Comparison of ENCODE assay signal across 8 cellular contexts in the genomic region with DNA sequence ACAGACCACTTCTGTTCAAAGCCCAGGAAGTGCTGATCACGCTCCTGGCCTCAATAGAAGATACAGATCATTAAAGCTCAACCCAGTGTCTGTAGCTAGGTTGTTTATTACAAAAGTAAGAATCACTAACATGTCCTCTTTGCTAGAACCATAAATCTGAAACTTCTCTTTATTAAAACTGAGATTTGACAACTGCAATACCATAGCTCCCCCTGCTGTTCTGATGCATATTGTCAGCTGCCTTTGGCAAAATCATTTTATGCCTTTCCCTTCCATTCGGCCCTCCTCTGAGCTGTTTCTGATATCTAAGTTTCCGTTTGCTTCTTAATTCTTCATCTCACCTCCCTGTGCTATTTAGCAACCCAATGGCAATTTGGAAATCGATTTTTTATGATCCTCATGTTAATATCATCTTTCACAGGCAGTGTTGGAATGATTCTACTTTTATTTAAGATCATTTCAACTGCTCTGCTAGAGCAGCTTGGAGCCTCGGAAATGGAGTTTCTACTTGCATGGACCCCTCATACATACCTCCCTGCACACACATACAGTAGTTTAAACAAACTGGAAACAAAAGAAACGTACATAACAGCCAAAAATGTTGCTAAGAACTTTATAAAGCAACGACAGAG.
DNase-seq lines count a peak whose midpoint lies in the region; ATAC-seq, FAIRE-seq and TF ChIP-seq lines count a peak whose summit lies in the region.

No MANE protein-coding gene starts in this region.

- WGBS in A549 (ENCODE audit: missing lambda C conversion rate): 0% methylated on average over 7 of the region's 7 CpGs

- TF ChIP-seq EP300 in A549 (IDR thresholded peaks at IDR 0.05): no peak

- no peaks in the 10 kb centered on the region for H3K9me3 ChIP-seq in A549
- no peaks in the 10 kb centered on the region for H3K9me3 ChIP-seq in gastrocnemius medialis

- CTCF ChIA-PET in A549 (lab: Yijun Ruan, JAX): interaction anchor here (0.6 to 3.7 kb wide), 22 partner anchors 10 to 940 kb away, joined by 3 to 31 read pairs (median 4); no protein-coding TSS in a partner anchor

- peak; percentile 59 to 69; a peak in 3 of 6 replicates for ATAC-seq in A549
- ATAC-seq in gastrocnemius medialis: no peak

- intact Hi-C loops in head of caudate nucleus (cut with DNase I) (loop anchor here (10.0 kb wide), 2 partner anchors 489 to 939 kb away; no protein-coding TSS in a partner anchor), gastrocnemius medialis (cut with DNase I; ENCODE audit: low total_unique reads) (no loop called here)

- H3K4me1 ChIP-seq in A549 (no peaks in the 10 kb centered on the region), gastrocnemius medialis (peaks cover 0 to 5% of the 10 kb centered on the region in 2 donors)

- H3K27me3 Mint-ChIP-seq in HFFc6 (ENCODE audit: insufficient read depth): no peaks in the 10 kb centered on the region; the same call in 1 of the 2 replicates

- no peak overlapping the region for H3K27ac Mint-ChIP-seq in HFFc6

- H3K4me3 ChIP-seq in A549 (no peak overlapping the region), WI38 (ENCODE audit: low read depth, low read length) (no peak overlapping the region), gastrocnemius medialis (no peak overlapping the region)

- H3K4me1 Mint-ChIP-seq in HFFc6 (ENCODE audit: low read depth): peaks cover 10% of the 10 kb centered on the region; the same call in 1 of the 2 replicates

- no peak for TF ChIP-seq POLR2A in A549 (IDR thresholded peaks at IDR 0.05; ENCODE audit: low read length)
- no peak for TF ChIP-seq POLR2A in gastrocnemius medialis (IDR thresholded peaks at IDR 0.05)

- in situ Hi-C loops in gastrocnemius medialis (cut with MboI; ENCODE audit: low sequenced_read_pairs in 4 of 4): loop anchor here (10.0 to 25.0 kb wide), 4 partner anchors 479 to 942 kb away; no protein-coding TSS in a partner anchor

- DNase-seq in A549 (ENCODE audit: low read depth in 1 of 2, low spot score in 1 of 2) (peak; percentile 8 to 57), GM03348 (ENCODE audit: low spot score) (peak; percentile 55), HFFc6 (peak; percentile 32), NCI-H1417 treated with DMSO at 0.1 percent for 48 hours (lab: John Stamatoyannopoulos, UW) (peak; percentile 38), head of caudate nucleus (peak in 33 of 42 donors; percentile 5 to 82 (median 59)), gastrocnemius medialis (no peak), DMS79 (lab: John Stamatoyannopoulos, UW) (no peak)

- no peak overlapping the region for H3K4me2 ChIP-seq in A549

- FAIRE-seq in A549 (lab: Jason Lieb, UNC): peak; percentile 13

- H3K4me3 Mint-ChIP-seq in HFFc6: peak overlapping the region; percentile 77

- TF ChIP-seq CTCF in A549 (IDR thresholded peaks at IDR 0.05) (peak; percentile 79), HFFc6 (IDR thresholded peaks at IDR 0.05) (peak; percentile 92), WI38 (IDR thresholded peaks at IDR 0.05; ENCODE audit: low read depth, low read length) (peak; percentile 60), gastrocnemius medialis (IDR thresholded peaks at IDR 0.05 in 4 of 5, conservative IDR thresholded peaks at IDR 0.05 in 1 of 5) (peak; percentile 25 to 51 (median 46))

- no peaks in the 10 kb centered on the region for H3K27me3 ChIP-seq in gastrocnemius medialis

- H3K36me3 Mint-ChIP-seq in HFFc6 (ENCODE audit: low read depth): no peaks in the 10 kb centered on the region

- no peak overlapping the region for H3K27ac ChIP-seq in A549
- H3K27ac ChIP-seq in gastrocnemius medialis: no peak overlapping the region

- no peaks in the 10 kb centered on the region for H3K36me3 ChIP-seq in gastrocnemius medialis

- no peaks in the 10 kb centered on the region for H3K9me3 Mint-ChIP-seq in HFFc6

- POLR2A ChIA-PET in A549 (lab: Yijun Ruan, JAX): no interaction called here

- peak; percentile 79 to 89 for TF ChIP-seq RAD21 in A549 (conservative IDR thresholded peaks at IDR 0.05 in 1 of 2, IDR thresholded peaks at IDR 0.05 in 1 of 2)

TF ChIP-seq in A549, 52 proteins besides CTCF, POLR2A, EP300 and RAD21:
- TF ChIP-seq KDM5A (IDR thresholded peaks at IDR 0.05): no peak
- peak; percentile 80 for TF ChIP-seq SMC3 (IDR thresholded peaks at IDR 0.05)

Comparison
In these comparisons a context has a peak if more than half of its experiments do, and no peak if none do; other contexts are left out.
1. ATAC-seq: peak in A549 (2 of 2); none in gastrocnemius medialis (0 of 2).
2. DNase-seq: peak in A549 (2 of 2), GM03348 (single experiment), HFFc6 (single experiment), NCI-H1417 treated with DMSO at 0.1 percent for 48 hours (single experiment) and head of caudate nucleus (33 of 42); none in gastrocnemius medialis (0 of 2) and DMS79 (single experiment).
3. Peak in every context shown above with its lines, with median percentiles within 50 percentile points of each other: CTCF ChIP-seq.